Comparison of ENCODE assay signal across 11 cellular contexts in genomic region chr17:38724337-38724988, GRCh38. TPM values are rescaled to one million over a fixed set of nuclear protein-coding genes. Genes with fewer than 3 reads are reported as not detected.
DNase-seq lines count a peak whose midpoint lies in the region; ATAC-seq and TF ChIP-seq lines count a peak whose summit lies in the region.
"Had no signal": no experiment of that assay in that cellular context is flagged by ENCODE, and none has a peak within 500 bp of the region (broad histone marks: within the 10 kb centered on the region; RNA-seq: fewer than 3 reads in every experiment).

No MANE protein-coding gene starts in this region.

- no peaks in the 10 kb centered on the region for H3K27me3 ChIP-seq in lower lobe of right lung (ENCODE audit: low read depth)

- H3K9me3 Mint-ChIP-seq in activated T-helper 17 cell treated with anti-CD3 and anti-CD28 coated beads, Interleukin-2, amount 50 U/mL, for 72 hours = peaks cover 3% of the 10 kb centered on the region

- H3K4me1 ChIP-seq in lower lobe of right lung = peaks cover 27% of the 10 kb centered on the region

- H3K4me1 Mint-ChIP-seq in activated T-helper 17 cell treated with anti-CD3 and anti-CD28 coated beads, Interleukin-2, amount 50 U/mL, for 72 hours = peaks cover 19% of the 10 kb centered on the region

- H3K9me3 ChIP-seq in lower lobe of right lung = no peaks in the 10 kb centered on the region

- no peaks in the 10 kb centered on the region for H3K27me3 Mint-ChIP-seq in activated T-helper 17 cell treated with anti-CD3 and anti-CD28 coated beads, Interleukin-2, amount 50 U/mL, for 72 hours

- H3K27ac Mint-ChIP-seq in activated T-helper 17 cell treated with anti-CD3 and anti-CD28 coated beads, Interleukin-2, amount 50 U/mL, for 72 hours = peak overlapping the region; percentile 38

- H3K36me3 Mint-ChIP-seq in activated T-helper 17 cell treated with anti-CD3 and anti-CD28 coated beads, Interleukin-2, amount 50 U/mL, for 72 hours (ENCODE audit: low read depth) = peaks cover 83% of the 10 kb centered on the region

- peak overlapping the region; percentile 2 for H3K27ac ChIP-seq in lower lobe of right lung

- DNase-seq in C1 segment of cervical spinal cord (lab: John Stamatoyannopoulos, UW) (peak in 12 of 14 donors; percentile 16 to 87 (median 77)), NCI-H1417 treated with DMSO at 0.1 percent for 48 hours (lab: John Stamatoyannopoulos, UW) (peak; percentile 21), lower lobe of right lung (no peak), iPS-NIHi7 (ENCODE audit: extremely low spot score) (no peak), cerebellar cortex (ENCODE audit: low spot score) (no peak), NCI-H146 treated with DMSO at 0.1 percent for 48 hours (lab: John Stamatoyannopoulos, UW; ENCODE audit: unreplicated experiment) (no peak)
- DNase-seq: activated CD4-positive, alpha-beta T cell treated with anti-CD3 and anti-CD28 coated beads for 1 hour; NCI-H187 treated with DMSO at 0.1 percent for 48 hours had no signal

- H3K4me3 ChIP-seq in lower lobe of right lung = no peak overlapping the region
- H3K4me3 ChIP-seq: coronary artery had no signal

- H3K4me3 Mint-ChIP-seq in activated T-helper 17 cell treated with anti-CD3 and anti-CD28 coated beads, Interleukin-2, amount 50 U/mL, for 72 hours = peak overlapping the region; percentile 89

- no peak for TF ChIP-seq CTCF in lower lobe of right lung (IDR thresholded peaks at IDR 0.05)

- H3K36me3 ChIP-seq in lower lobe of right lung = peaks cover 52% of the 10 kb centered on the region

- ATAC-seq in activated T-helper 17 cell treated with anti-CD3 and anti-CD28 coated beads, Interleukin-2, amount 50 U/mL, for 72 hours (replicated peaks) = no peak
- ATAC-seq in lower lobe of right lung = no peak
- no peak for ATAC-seq in GM19467 (IDR thresholded peaks at IDR 0.05; ENCODE audit: unreplicated experiment)

- intact Hi-C loops in lower lobe of right lung (cut with DNase I) = loop anchor here (10.0 kb wide), 1 partner anchor 50 kb away; the partner anchor contains the start of gene EPOP

RNA-seq across cellular contexts. Expression of gene CISD3, which starts 5.7 kb away (rescaled TPM):
- 10 to 100 TPM; 36.1 to 57.3 TPM for total RNA-seq in activated T-helper 17 cell treated with anti-CD3 and anti-CD28 coated beads, Interleukin-2, amount 50 U/mL, for 72 hours
- 31.3 TPM for total RNA-seq in lower lobe of right lung

RNA-seq across cellular contexts. Expression of gene MLLT6, which starts 19.4 kb away (rescaled TPM):
- 100 to 1,000 TPM; 232 to 395 TPM for total RNA-seq in activated T-helper 17 cell treated with anti-CD3 and anti-CD28 coated beads, Interleukin-2, amount 50 U/mL, for 72 hours
- total RNA-seq in lower lobe of right lung = 135 TPM

RNA-seq across cellular contexts. Expression of gene PCGF2, which starts 23.7 kb away (rescaled TPM):
- 1 to 10 TPM; 1.6 to 4.3 TPM for total RNA-seq in activated T-helper 17 cell treated with anti-CD3 and anti-CD28 coated beads, Interleukin-2, amount 50 U/mL, for 72 hours
- 53.5 TPM for total RNA-seq in lower lobe of right lung

RNA-seq across cellular contexts. Expression of gene PSMB3, which starts 28.1 kb away (rescaled TPM):
- total RNA-seq in activated T-helper 17 cell treated with anti-CD3 and anti-CD28 coated beads, Interleukin-2, amount 50 U/mL, for 72 hours = 100 to 1,000 TPM; 235 to 375 TPM
- total RNA-seq in lower lobe of right lung = 128 TPM

RNA-seq across cellular contexts. Expression of gene EPOP, which starts 49.7 kb away (rescaled TPM):
- 10 to 100 TPM; 29.6 to 39.1 TPM for total RNA-seq in activated T-helper 17 cell treated with anti-CD3 and anti-CD28 coated beads, Interleukin-2, amount 50 U/mL, for 72 hours
- total RNA-seq in lower lobe of right lung = 1.0 TPM

Comparison
In these comparisons a context has a peak if more than half of its experiments do, and no peak if none do; other contexts are left out.
1. DNase-seq: peak in C1 segment of cervical spinal cord (12 of 14) and NCI-H1417 treated with DMSO at 0.1 percent for 48 hours (single experiment); none in lower lobe of right lung (single experiment), iPS-NIHi7 (single experiment), cerebellar cortex (single experiment) and NCI-H146 treated with DMSO at 0.1 percent for 48 hours (single experiment).
2. RNA of gene PCGF2, which starts 23.7 kb away (total RNA-seq): 53.5 TPM in lower lobe of right lung (single experiment); 1.6 to 4.3 TPM in activated T-helper 17 cell treated with anti-CD3 and anti-CD28 coated beads, Interleukin-2, amount 50 U/mL, for 72 hours; every median in the first group is over 10 times any median in the second.